In genomic region chr15:51681303-51681963, GRCh38 we compare ENCODE assay signal across 8 cellular contexts. TPM values are rescaled to one million over a fixed set of nuclear protein-coding genes. Genes with fewer than 3 reads are reported as not detected.
DNase-seq lines count a peak whose midpoint lies in the region; ATAC-seq and TF ChIP-seq lines count a peak whose summit lies in the region.

Gene SCG3 (plus strand): TSS chr15:51681503. CDS start chr15:51681756, 253 bp downstream.

- no peak within 1 kb of the TSS for H3K4me2 ChIP-seq in mesenchymal stem cell (ENCODE audit: low read length, poor library complexity, severe bottlenecking)

- H4K8ac ChIP-seq in mesenchymal stem cell (ENCODE audit: low read length) = no peak within 1 kb of the TSS

- peak; percentile 70 for DNase-seq in HEK293T (ENCODE audit: extremely low spot score)
- DNase-seq in NCI-H748 treated with DMSO at 0.1 percent for 48 hours (lab: John Stamatoyannopoulos, UW) = peak; percentile 55
- peak; percentile 18 for DNase-seq in activated T-cell treated with anti-CD3 and anti-CD28 coated beads for 4 hours
- DNase-seq in epithelial cell of prostate (ENCODE audit: low read depth, low spot score) = peak; percentile 39
- peak; percentile 72 for DNase-seq in mesenchymal stem cell
- peak; percentile 13 for DNase-seq in stimulated activated CD8-positive, alpha-beta memory T cell treated with anti-CD3 and anti-CD28 coated beads, Interleukin-12 subunit alpha, Interleukin-12 subunit beta, amount 100 ng/mL, for 1 hour (ENCODE audit: low read depth)

- CTCF ChIA-PET in HEK293T (lab: Yijun Ruan, JAX) = interaction anchor here (0.6 kb wide), 1 partner anchor 31 kb away, joined by 4 read pairs; no protein-coding TSS in a partner anchor

- H2AK5ac ChIP-seq in mesenchymal stem cell (ENCODE audit: low read length, severe bottlenecking) = no peak within 1 kb of the TSS

- no peak within 1 kb of the TSS for H2BK5ac ChIP-seq in mesenchymal stem cell (ENCODE audit: low read depth, low read length, poor library complexity, severe bottlenecking)

- H3K9me3 ChIP-seq in mesenchymal stem cell (ENCODE audit: control insufficient read depth, low read length) = no peaks in the 10 kb centered on the region

- POLR2A ChIA-PET in HEK293T (lab: Yijun Ruan, JAX) = no interaction called here

- H3K27ac ChIP-seq in epithelial cell of prostate (no peak within 1 kb of the TSS), mesenchymal stem cell (ENCODE audit: low read length, poor library complexity, severe bottlenecking) (no peak within 1 kb of the TSS)

- no peaks in the 10 kb centered on the region for H3K36me3 ChIP-seq in mesenchymal stem cell (ENCODE audit: control insufficient read depth in 1 of 2, insufficient read depth in 2 of 2, low read depth in 1 of 2, low read length in 2 of 2)

- no peak within 1 kb of the TSS for H4K91ac ChIP-seq in mesenchymal stem cell (ENCODE audit: low read length)

- no peak within 1 kb of the TSS for H2AFZ ChIP-seq in mesenchymal stem cell (ENCODE audit: low read depth, low read length)

- no peak within 1 kb of the TSS for H2BK120ac ChIP-seq in mesenchymal stem cell (ENCODE audit: low read depth, low read length)

- peaks cover 30 to 62% of the 10 kb centered on the region in 2 experiments for H3K27me3 ChIP-seq in mesenchymal stem cell (ENCODE audit: control insufficient read depth in 1 of 2, insufficient read depth in 1 of 2, low read length in 2 of 2)

- no peak within 1 kb of the TSS for H2BK15ac ChIP-seq in mesenchymal stem cell (ENCODE audit: low read depth, poor library complexity, severe bottlenecking)

- no peak within 1 kb of the TSS for H3K14ac ChIP-seq in mesenchymal stem cell (ENCODE audit: low read length in 2 of 2)

- whole genome bisulfite sequencing in mesenchymal stem cell = 2% methylated on average over 37 of the region's 38 CpGs

- no peak within 1 kb of the TSS for H3K23ac ChIP-seq in mesenchymal stem cell (ENCODE audit: low read length in 2 of 2)

- no peak for ATAC-seq in GM18511 (IDR thresholded peaks at IDR 0.05; ENCODE audit: unreplicated experiment)
- no peak for ATAC-seq in GM21390 (IDR thresholded peaks at IDR 0.05; ENCODE audit: unreplicated experiment)

- peak within 1 kb of the TSS in 1 of 2 experiments; percentile 21 for H3K4me3 ChIP-seq in mesenchymal stem cell (ENCODE audit: insufficient read depth in 1 of 2, low read depth in 1 of 2, low read length in 2 of 2)

- H3K4ac ChIP-seq in mesenchymal stem cell (ENCODE audit: low read depth in 1 of 2, low read length in 2 of 2) = no peak within 1 kb of the TSS

- no peak within 1 kb of the TSS for H3K9ac ChIP-seq in mesenchymal stem cell (ENCODE audit: low read length)

- peaks cover 6% of the 10 kb centered on the region for H3K4me1 ChIP-seq in mesenchymal stem cell (ENCODE audit: control insufficient read depth, insufficient read depth, low read depth, low read length)

- H3K18ac ChIP-seq in mesenchymal stem cell (ENCODE audit: low read depth in 1 of 2, low read length in 2 of 2) = no peak within 1 kb of the TSS

- H2BK12ac ChIP-seq in mesenchymal stem cell (ENCODE audit: low read length in 2 of 2) = no peak within 1 kb of the TSS

- H3K79me1 ChIP-seq in mesenchymal stem cell (replicated peaks; ENCODE audit: low read length, poor library complexity, severe bottlenecking) = no peaks in the 10 kb centered on the region

TF ChIP-seq in HEK293T, 16 proteins besides CTCF, POLR2A, EP300 and RAD21:
- TF ChIP-seq L3MBTL2 (conservative IDR thresholded peaks at IDR 0.05) (peak; percentile 29; the same call in 1 of the 2 replicates), BHLHE40 (IDR thresholded peaks at IDR 0.05; ENCODE audit: borderline replicate concordance) (no peak), ZNF384 (IDR thresholded peaks at IDR 0.05) (no peak)

RNA-seq across cellular contexts. Expression of gene SCG3, which starts in this region (rescaled TPM):
- polyA plus RNA-seq in mesenchymal stem cell (2013, experiment 1 of 2) = 0.01 TPM
- polyA plus RNA-seq in mesenchymal stem cell (2013, experiment 2 of 2) = 0.03 TPM

Comparison
In these comparisons a context has a peak if more than half of its experiments do, and no peak if none do; other contexts are left out.
1. DNase-seq: peak in every context shown above with its lines; median percentile 72 in mesenchymal stem cell; 70 in HEK293T; 55 in NCI-H748 treated with DMSO at 0.1 percent for 48 hours; 39 in epithelial cell of prostate; 18 in activated T-cell treated with anti-CD3 and anti-CD28 coated beads for 4 hours; 13 in stimulated activated CD8-positive, alpha-beta memory T cell treated with anti-CD3 and anti-CD28 coated beads, Interleukin-12 subunit alpha, Interleukin-12 subunit beta, amount 100 ng/mL, for 1 hour.